15 cellular contexts compared by ENCODE assay signal in genomic region chr6:24378473-24379097, GRCh38. TPM values are rescaled to one million over a fixed set of nuclear protein-coding genes. Genes with fewer than 3 reads are reported as not detected.
"Had no signal": no experiment of that assay in that cellular context is flagged by ENCODE, and none has a peak within 500 bp of the region (broad histone marks: within the 10 kb centered on the region; RNA-seq: fewer than 3 reads in every experiment).

No MANE protein-coding gene starts in this region.

- H3K27ac ChIP-seq: cardiac muscle cell, esophagus muscularis mucosa, psoas muscle, suprapubic skin had no signal

- H3K4me3 ChIP-seq: cardiac muscle cell, esophagus muscularis mucosa, mucosa of descending colon, psoas muscle, suprapubic skin had no signal

- DNase-seq: activated CD4-positive, alpha-beta T cell treated with anti-CD3 and anti-CD28 coated beads, Interleukin-2, amount 10 ng/mL, durations not matched to agents 7 days and 5 days; activated CD4-positive, CD25-positive, alpha-beta regulatory T cell; activated CD8-positive, alpha-beta memory T cell treated with anti-CD3 and anti-CD28 coated beads for 24 hours; activated naive CD4-positive, alpha-beta T cell treated with anti-CD3 and anti-CD28 coated beads for 36 hours; mucosa of descending colon; natural killer cell; nucleus accumbens; psoas muscle; stimulated activated CD4-positive, alpha-beta T cell treated with anti-CD3 and anti-CD28 coated beads, Interleukin-12 subunit alpha, Interleukin-12 subunit beta, amount 100 ng/mL, for 4 hours; stimulated activated CD4-positive, alpha-beta T cell treated with anti-CD3 and anti-CD28 coated beads, Interleukin-2, amount 100 ng/mL, for 48 hours; stimulated activated naive CD8-positive, alpha-beta T cell treated with anti-CD3 and anti-CD28 coated beads, Interleukin-15, Interleukin-2, amounts not matched to agents 100 U/mL and 50 U/mL, for 24 hours had no signal

- H3K9me3 ChIP-seq: esophagus muscularis mucosa, mucosa of descending colon, psoas muscle, suprapubic skin had no signal

- H3K36me3 ChIP-seq: cardiac muscle cell, esophagus muscularis mucosa, suprapubic skin had no signal

- ATAC-seq: mucosa of descending colon; natural killer cell; psoas muscle; stimulated activated naive CD8-positive, alpha-beta T cell treated with anti-CD3 and anti-CD28 coated beads, Interleukin-15, Interleukin-2, amounts not matched to agents 100 U/mL and 50 U/mL, for 24 hours had no signal

RNA-seq across cellular contexts. Expression of gene DCDC2, which starts 20.7 kb away (rescaled TPM):
- total RNA-seq: activated CD4-positive, alpha-beta T cell treated with anti-CD3 and anti-CD28 coated beads, Interleukin-2, amount 10 ng/mL, durations not matched to agents 7 days and 5 days; activated naive CD4-positive, alpha-beta T cell treated with anti-CD3 and anti-CD28 coated beads for 36 hours; esophagus muscularis mucosa; lung microvascular endothelial cell; natural killer cell had no signal
